Comparison of ENCODE assay signal across 19 cellular contexts in genomic region chr10:14247650-14248258, GRCh38.
DNase-seq lines count a peak whose midpoint lies in the region; ATAC-seq and TF ChIP-seq lines count a peak whose summit lies in the region.
"Had no signal": no experiment of that assay in that cellular context is flagged by ENCODE, and none has a peak within 500 bp of the region (broad histone marks: within the 10 kb centered on the region; RNA-seq: fewer than 3 reads in every experiment).

No MANE protein-coding gene starts in this region.

- DNase-seq in DMS53 (lab: John Stamatoyannopoulos, UW), result peak; percentile 25
- DNase-seq in DMS53 treated with DMSO at 0.1 percent for 48 hours (lab: John Stamatoyannopoulos, UW; ENCODE audit: unreplicated experiment), result no peak
- DNase-seq in NCI-H446 (lab: John Stamatoyannopoulos, UW), result peak; percentile 83 to 92
- DNase-seq in esophagus muscularis mucosa (ENCODE audit: extremely low spot score), result no peak
- peak; percentile 47 to 84 (median 69) for DNase-seq in right cardiac atrium
- DNase-seq in amygdala (lab: John Stamatoyannopoulos, UW), result no peak
- DNase-seq in activated CD8-positive, alpha-beta T cell treated with anti-CD3 and anti-CD28 coated beads, Interleukin-2, amount 10 ng/mL, durations not matched to agents 7 days and 5 days, result no peak
- no peak for DNase-seq in erythroblast (lab: John Stamatoyannopoulos, UW)
- DNase-seq: 8988T; CD8-positive, alpha-beta memory T cell; HFFc6; NCI-H1092; NCI-H187; NCI-H748 treated with DMSO at 0.1 percent for 48 hours; PC-3 had no signal

- H3K27ac ChIP-seq in esophagus muscularis mucosa (replicated peaks in 1 of 4) (peak overlapping the region; percentile 41 to 67 (median 62)), right cardiac atrium (ENCODE audit: low read length) (no peak overlapping the region)
- H3K27ac ChIP-seq: BLaER1 treated with 17β-estradiol and CSF1 and Interleukin-3, amounts not matched to agents 10 nM and 100 nM; KMS-11; RWPE1; SJSA1 had no signal

- no peaks in the 10 kb centered on the region for H3K27me3 ChIP-seq in esophagus muscularis mucosa
- no peaks in the 10 kb centered on the region for H3K27me3 ChIP-seq in right cardiac atrium (ENCODE audit: control insufficient read depth, insufficient read depth)
- H3K27me3 ChIP-seq: BLaER1 treated with 17β-estradiol and CSF1 and Interleukin-3, amounts not matched to agents 10 nM and 100 nM; SJSA1 had no signal

- H3K27me3 Mint-ChIP-seq in activated CD8-positive, alpha-beta T cell treated with anti-CD3 and anti-CD28 coated beads, Interleukin-2, amount 10 ng/mL, durations not matched to agents 7 days and 5 days (ENCODE audit: low read depth), result peaks cover 3% of the 10 kb centered on the region

- no peak overlapping the region for H3K4me3 ChIP-seq in esophagus muscularis mucosa
- no peak overlapping the region for H3K4me3 ChIP-seq in right cardiac atrium (ENCODE audit: low read length)
- H3K4me3 ChIP-seq: BLaER1 treated with 17β-estradiol and CSF1 and Interleukin-3, amounts not matched to agents 10 nM and 100 nM; SJSA1 had no signal

- peak; percentile 69 to 74 for ATAC-seq in right cardiac atrium
- ATAC-seq in activated CD8-positive, alpha-beta T cell treated with anti-CD3 and anti-CD28 coated beads, Interleukin-2, amount 10 ng/mL, durations not matched to agents 7 days and 5 days, result no peak
- ATAC-seq: PC-3 had no signal

- TF ChIP-seq POLR2A in esophagus muscularis mucosa (IDR thresholded peaks at IDR 0.05; ENCODE audit: low read depth) (no peak), erythroblast (IDR thresholded peaks at IDR 0.05; ENCODE audit: low read length) (no peak)

- intact Hi-C loops in esophagus muscularis mucosa (cut with DNase I), result no loop called here
- intact Hi-C loops in right cardiac atrium (cut with DNase I), result no loop called here

- no peaks in the 10 kb centered on the region for H3K4me1 Mint-ChIP-seq in activated CD8-positive, alpha-beta T cell treated with anti-CD3 and anti-CD28 coated beads, Interleukin-2, amount 10 ng/mL, durations not matched to agents 7 days and 5 days (ENCODE audit: low read depth)
- H3K4me1 Mint-ChIP-seq: CD8-positive, alpha-beta memory T cell had no signal

- 29% methylated on average over 8 of the region's 8 CpGs for WGBS in esophagus muscularis mucosa
- 22% methylated on average over 8 of the region's 8 CpGs for WGBS in right cardiac atrium

- no peak for TF ChIP-seq CTCF in esophagus muscularis mucosa (IDR thresholded peaks at IDR 0.05)

- no peak overlapping the region for H3K4me3 Mint-ChIP-seq in activated CD8-positive, alpha-beta T cell treated with anti-CD3 and anti-CD28 coated beads, Interleukin-2, amount 10 ng/mL, durations not matched to agents 7 days and 5 days
- H3K4me3 Mint-ChIP-seq: CD8-positive, alpha-beta memory T cell; HFFc6 had no signal

- peaks cover 0 to 7% (median 0%) of the 10 kb centered on the region in 4 donors for H3K9me3 ChIP-seq in esophagus muscularis mucosa
- H3K9me3 ChIP-seq in right cardiac atrium (ENCODE audit: control insufficient read depth, low read length), result no peaks in the 10 kb centered on the region
- H3K9me3 ChIP-seq: SJSA1 had no signal

- H3K36me3 Mint-ChIP-seq in activated CD8-positive, alpha-beta T cell treated with anti-CD3 and anti-CD28 coated beads, Interleukin-2, amount 10 ng/mL, durations not matched to agents 7 days and 5 days (ENCODE audit: low read depth), result no peaks in the 10 kb centered on the region

- no peaks in the 10 kb centered on the region for H3K9me3 Mint-ChIP-seq in activated CD8-positive, alpha-beta T cell treated with anti-CD3 and anti-CD28 coated beads, Interleukin-2, amount 10 ng/mL, durations not matched to agents 7 days and 5 days (ENCODE audit: insufficient read depth)
- H3K9me3 Mint-ChIP-seq: HFFc6 had no signal

- H3K4me1 ChIP-seq in esophagus muscularis mucosa (peaks cover 4 to 37% (median 26%) of the 10 kb centered on the region in 4 donors), right cardiac atrium (ENCODE audit: control insufficient read depth, insufficient read depth, low read length) (no peaks in the 10 kb centered on the region)

- TF ChIP-seq EP300 in esophagus muscularis mucosa (IDR thresholded peaks at IDR 0.05), result no peak

- no peak overlapping the region for H3K27ac Mint-ChIP-seq in activated CD8-positive, alpha-beta T cell treated with anti-CD3 and anti-CD28 coated beads, Interleukin-2, amount 10 ng/mL, durations not matched to agents 7 days and 5 days
- H3K27ac Mint-ChIP-seq: CD8-positive, alpha-beta memory T cell; HFFc6 had no signal

- CTCF ChIA-PET in activated CD8-positive, alpha-beta T cell treated with anti-CD3 and anti-CD28 coated beads, Interleukin-2, amount 10 ng/mL, durations not matched to agents 7 days and 5 days (lab: Charles Lee), result no interaction called here

- POLR2A ChIA-PET in activated CD8-positive, alpha-beta T cell treated with anti-CD3 and anti-CD28 coated beads, Interleukin-2, amount 10 ng/mL, durations not matched to agents 7 days and 5 days (lab: Charles Lee), result no interaction called here

- no peaks in the 10 kb centered on the region for H3K36me3 ChIP-seq in esophagus muscularis mucosa
- H3K36me3 ChIP-seq: BLaER1 treated with 17β-estradiol and CSF1 and Interleukin-3, amounts not matched to agents 10 nM and 100 nM; SJSA1 had no signal

Comparison
In these comparisons a context has a peak if more than half of its experiments do, and no peak if none do; other contexts are left out.
1. DNase-seq: peak in DMS53 (single experiment), NCI-H446 (2 of 2) and right cardiac atrium (3 of 3); none in DMS53 treated with DMSO at 0.1 percent for 48 hours (single experiment), esophagus muscularis mucosa (single experiment), amygdala (0 of 56), activated CD8-positive, alpha-beta T cell treated with anti-CD3 and anti-CD28 coated beads, Interleukin-2, amount 10 ng/mL, durations not matched to agents 7 days and 5 days (single experiment) and erythroblast (0 of 2).